Comparison of ENCODE assay signal across 8 cellular contexts in genomic region chr12:68119724-68120211, GRCh38. TPM values are rescaled to one million over a fixed set of nuclear protein-coding genes. Genes with fewer than 3 reads are reported as not detected.
A peak's percentile ranks its signal among the peaks of the same experiment; 100 is the strongest.
DNase-seq lines count a peak whose midpoint lies in the region; ATAC-seq lines count a peak whose summit lies in the region.

No MANE protein-coding gene starts in this region.

- H3K9me3 ChIP-seq in CD8-positive, alpha-beta memory T cell (ENCODE audit: low read length), result no peaks in the 10 kb centered on the region

- no peak overlapping the region for H3K27ac ChIP-seq in CD8-positive, alpha-beta memory T cell (ENCODE audit: low read depth, low read length)

- DNase-seq in CD8-positive, alpha-beta memory T cell, result peak in 4 of 5 donors; percentile 14 to 77 (median 34)
- DNase-seq in activated CD8-positive, alpha-beta memory T cell treated with anti-CD3 and anti-CD28 coated beads, Interleukin-2, amount 10 ng/mL, durations not matched to agents 7 days and 5 days, result peak; percentile 92
- peak; percentile 80 for DNase-seq in stimulated activated CD4-positive, alpha-beta T cell treated with anti-CD3 and anti-CD28 coated beads, Interleukin-1b, Interleukin-23, amount 100 ng/mL, for 48 hours
- DNase-seq in SW 1271 (lab: John Stamatoyannopoulos, UW), result no peak
- no peak for DNase-seq in middle frontal gyrus (ENCODE audit: extremely low spot score, low spot score)
- DNase-seq in SKM-1 (lab: John Stamatoyannopoulos, UW; ENCODE audit: unreplicated experiment), result no peak

- POLR2A ChIA-PET in CD8-positive, alpha-beta memory T cell (lab: Charles Lee), result interaction anchor here (1.0 kb wide), 1 partner anchor 39 kb away, joined by 3 read pairs; no protein-coding TSS in a partner anchor

- H3K27ac Mint-ChIP-seq in CD8-positive, alpha-beta memory T cell, result peak overlapping the region in 6 of 8 donors; percentile 28 to 86 (median 76)
- no peak overlapping the region for H3K27ac Mint-ChIP-seq in activated CD8-positive, alpha-beta memory T cell treated with anti-CD3 and anti-CD28 coated beads, Interleukin-2, amount 10 ng/mL, durations not matched to agents 7 days and 5 days

- H3K27me3 ChIP-seq in CD8-positive, alpha-beta memory T cell (ENCODE audit: insufficient read depth, low read length, poor library complexity, severe bottlenecking), result no peaks in the 10 kb centered on the region

- H3K36me3 Mint-ChIP-seq in CD8-positive, alpha-beta memory T cell, result peaks cover 0 to 2% (median 0%) of the 10 kb centered on the region in 3 donors
- H3K36me3 Mint-ChIP-seq in activated CD8-positive, alpha-beta memory T cell treated with anti-CD3 and anti-CD28 coated beads, Interleukin-2, amount 10 ng/mL, durations not matched to agents 7 days and 5 days, result peaks cover 20% of the 10 kb centered on the region

- peak overlapping the region; percentile 19 to 84 (median 56) for H3K4me3 Mint-ChIP-seq in CD8-positive, alpha-beta memory T cell
- H3K4me3 Mint-ChIP-seq in activated CD8-positive, alpha-beta memory T cell treated with anti-CD3 and anti-CD28 coated beads, Interleukin-2, amount 10 ng/mL, durations not matched to agents 7 days and 5 days, result peak overlapping the region; percentile 54

- peaks cover 4 to 28% (median 5%) of the 10 kb centered on the region in 3 donors for H3K4me1 Mint-ChIP-seq in CD8-positive, alpha-beta memory T cell
- peaks cover 35% of the 10 kb centered on the region for H3K4me1 Mint-ChIP-seq in activated CD8-positive, alpha-beta memory T cell treated with anti-CD3 and anti-CD28 coated beads, Interleukin-2, amount 10 ng/mL, durations not matched to agents 7 days and 5 days

- CTCF ChIA-PET in CD8-positive, alpha-beta memory T cell (lab: Charles Lee), result interaction anchor here (1.0 to 2.6 kb wide), 3 partner anchors 13 to 39 kb away, joined by 3 to 14 read pairs (median 4); partner anchors contain the start of gene IFNG
- CTCF ChIA-PET in activated CD8-positive, alpha-beta memory T cell treated with anti-CD3 and anti-CD28 coated beads, Interleukin-2, amount 10 ng/mL, durations not matched to agents 7 days and 5 days (lab: Charles Lee), result interaction anchor here (0.7 to 12.2 kb wide), 20 partner anchors 10 to 851 kb away, joined by 3 to 207 read pairs (median 4); partner anchors contain the start of gene IFNG

- no peaks in the 10 kb centered on the region for H3K36me3 ChIP-seq in CD8-positive, alpha-beta memory T cell (ENCODE audit: insufficient read depth, low read length)

- ATAC-seq in GM19455 (IDR thresholded peaks at IDR 0.05; ENCODE audit: unreplicated experiment) (peak; percentile 91), HG03439 (IDR thresholded peaks at IDR 0.05; ENCODE audit: unreplicated experiment) (peak; percentile 91)
- ATAC-seq in activated CD8-positive, alpha-beta memory T cell treated with anti-CD3 and anti-CD28 coated beads, Interleukin-2, amount 10 ng/mL, durations not matched to agents 7 days and 5 days, result peak; percentile 86

- H3K27me3 Mint-ChIP-seq in CD8-positive, alpha-beta memory T cell, result no peaks in the 10 kb centered on the region
- no peaks in the 10 kb centered on the region for H3K27me3 Mint-ChIP-seq in activated CD8-positive, alpha-beta memory T cell treated with anti-CD3 and anti-CD28 coated beads, Interleukin-2, amount 10 ng/mL, durations not matched to agents 7 days and 5 days

- H3K9me3 Mint-ChIP-seq in CD8-positive, alpha-beta memory T cell, result no peaks in the 10 kb centered on the region
- peaks cover 2% of the 10 kb centered on the region for H3K9me3 Mint-ChIP-seq in activated CD8-positive, alpha-beta memory T cell treated with anti-CD3 and anti-CD28 coated beads, Interleukin-2, amount 10 ng/mL, durations not matched to agents 7 days and 5 days (ENCODE audit: low read depth)

- peaks cover 49% of the 10 kb centered on the region for H3K4me1 ChIP-seq in CD8-positive, alpha-beta memory T cell (ENCODE audit: insufficient read depth, low read length)

- H3K4me3 ChIP-seq in CD8-positive, alpha-beta memory T cell (ENCODE audit: low read length), result no peak overlapping the region

RNA-seq across cellular contexts. Expression of gene IFNG, which starts 39.8 kb away (rescaled TPM):
- total RNA-seq in CD8-positive, alpha-beta memory T cell, result 100 to 1,000 TPM; 408 to 427 TPM
- polyA plus RNA-seq in CD8-positive, alpha-beta memory T cell, result 7.3 TPM
- 100 to 1,000 TPM in 1 of 2 experiments, 10 to 100 TPM in 1; 25.7 to 117 TPM for total RNA-seq in activated CD8-positive, alpha-beta memory T cell treated with anti-CD3 and anti-CD28 coated beads, Interleukin-2, amount 10 ng/mL, durations not matched to agents 7 days and 5 days

Comparison
In these comparisons a context has a peak if more than half of its experiments do, and no peak if none do; other contexts are left out.
1. DNase-seq: peak in CD8-positive, alpha-beta memory T cell (4 of 5), activated CD8-positive, alpha-beta memory T cell treated with anti-CD3 and anti-CD28 coated beads, Interleukin-2, amount 10 ng/mL, durations not matched to agents 7 days and 5 days (single experiment) and stimulated activated CD4-positive, alpha-beta T cell treated with anti-CD3 and anti-CD28 coated beads, Interleukin-1b, Interleukin-23, amount 100 ng/mL, for 48 hours (single experiment); none in SW 1271 (0 of 2), middle frontal gyrus (single experiment) and SKM-1 (single experiment).
2. Peak in every context shown above with its lines, with median percentiles within 50 percentile points of each other: ATAC-seq.